8 cellular contexts compared by ENCODE assay signal in genomic region chr13:44576396-44577235, GRCh38. TPM values are rescaled to one million over a fixed set of nuclear protein-coding genes. Genes with fewer than 3 reads are reported as not detected.
A peak's percentile ranks its signal among the peaks of the same experiment; 100 is the strongest.
DNase-seq lines count a peak whose midpoint lies in the region; ATAC-seq and TF ChIP-seq lines count a peak whose summit lies in the region.

No MANE protein-coding gene starts in this region.

- H3K4me1 Mint-ChIP-seq in activated B cell treated with CpG ODN at 0.5 μM for 24 hours, result peaks cover 27% of the 10 kb centered on the region
- H3K4me1 Mint-ChIP-seq in stimulated activated memory B cell treated with anti-CD40 and anti-IgM and Interleukin-4, amounts not matched to agents 10 μg/mL and 1 μg/mL and 100 μg/mL, for 72 hours, result peaks cover 51% of the 10 kb centered on the region

- H3K4me3 ChIP-seq in A673 (ENCODE audit: low read depth, low read length, poor library complexity, severe bottlenecking), result peak overlapping the region; percentile 91
- H3K4me3 ChIP-seq in dorsolateral prefrontal cortex, result peak overlapping the region; percentile 55 to 100 (median 89)
- peak overlapping the region; percentile 75 for H3K4me3 ChIP-seq in mesendoderm (ENCODE audit: low read length)

- peak; percentile 14 for ATAC-seq in GM19043 (IDR thresholded peaks at IDR 0.05; ENCODE audit: low read depth, unreplicated experiment)
- ATAC-seq in HG03196 (IDR thresholded peaks at IDR 0.05; ENCODE audit: unreplicated experiment), result peak; percentile 18
- peak; percentile 7 for ATAC-seq in activated B cell treated with CpG ODN at 0.5 μM for 24 hours (ENCODE audit: low read depth)
- ATAC-seq in stimulated activated memory B cell treated with anti-CD40 and anti-IgM and Interleukin-4, amounts not matched to agents 10 μg/mL and 1 μg/mL and 100 μg/mL, for 72 hours, result peak; percentile 40

- H3K23ac ChIP-seq in mesendoderm (ENCODE audit: low read length), result peak overlapping the region; percentile 94

- peaks cover 25% of the 10 kb centered on the region for H3K79me2 ChIP-seq in mesendoderm (ENCODE audit: control insufficient read depth, insufficient read depth, low read length)

- peak overlapping the region; percentile 90 for H3K27ac Mint-ChIP-seq in activated B cell treated with CpG ODN at 0.5 μM for 24 hours
- H3K27ac Mint-ChIP-seq in stimulated activated memory B cell treated with anti-CD40 and anti-IgM and Interleukin-4, amounts not matched to agents 10 μg/mL and 1 μg/mL and 100 μg/mL, for 72 hours, result peak overlapping the region; percentile 97

- peak overlapping the region; percentile 88 for H3K4me2 ChIP-seq in mesendoderm (ENCODE audit: low read length)

- no TSS peak for BruUV-seq in A673 (replicated peaks; lab: Mats Ljungman, UMichigan)

- H3K27ac ChIP-seq in A673 (ENCODE audit: low read depth, low read length, poor library complexity, severe bottlenecking) (peak overlapping the region; percentile 94), dorsolateral prefrontal cortex (peak overlapping the region; percentile 70 to 99 (median 97)), mesendoderm (ENCODE audit: low read depth, low read length) (peak overlapping the region; percentile 98)

- H3K4me1 ChIP-seq in A673 (ENCODE audit: insufficient read depth, low read length, poor library complexity, severe bottlenecking), result peaks cover 34% of the 10 kb centered on the region
- H3K4me1 ChIP-seq in mesendoderm (ENCODE audit: control insufficient read depth, low read depth, low read length), result peaks cover 11% of the 10 kb centered on the region

- no peaks in the 10 kb centered on the region for H3K9me3 ChIP-seq in A673 (ENCODE audit: low read depth, low read length, poor library complexity, severe bottlenecking)

- H3K9ac ChIP-seq in mesendoderm (ENCODE audit: low read length), result peak overlapping the region; percentile 92

- TF ChIP-seq CTCF in A673 (conservative IDR thresholded peaks at IDR 0.05; ENCODE audit: low read depth, low read length) (no peak), activated B cell treated with CpG ODN at 0.5 μM for 24 hours (IDR thresholded peaks at IDR 0.05) (no peak), dorsolateral prefrontal cortex (IDR thresholded peaks at IDR 0.05 in 54 of 56, conservative IDR thresholded peaks at IDR 0.05 in 2 of 56; ENCODE audit: low read depth in 1 of 56, partially characterized antibody in 56 of 56) (no peak)

- no peak overlapping the region for H4K5ac ChIP-seq in mesendoderm (ENCODE audit: low read length)

- no CpG with 5 or more reads among the region's 109 CpGs for WGBS in mesendoderm (ENCODE audit: extremely low coverage, insufficient coverage, low lambda C conversion rate)

- H3K27me3 Mint-ChIP-seq in activated B cell treated with CpG ODN at 0.5 μM for 24 hours, result peaks cover 3% of the 10 kb centered on the region
- no peaks in the 10 kb centered on the region for H3K27me3 Mint-ChIP-seq in stimulated activated memory B cell treated with anti-CD40 and anti-IgM and Interleukin-4, amounts not matched to agents 10 μg/mL and 1 μg/mL and 100 μg/mL, for 72 hours

- H3K4ac ChIP-seq in mesendoderm (ENCODE audit: low read depth, low read length), result peak overlapping the region; percentile 41

- peaks cover 2% of the 10 kb centered on the region for H3K36me3 Mint-ChIP-seq in activated B cell treated with CpG ODN at 0.5 μM for 24 hours (ENCODE audit: low read depth)
- H3K36me3 Mint-ChIP-seq in stimulated activated memory B cell treated with anti-CD40 and anti-IgM and Interleukin-4, amounts not matched to agents 10 μg/mL and 1 μg/mL and 100 μg/mL, for 72 hours, result peaks cover 20% of the 10 kb centered on the region

- H2AK5ac ChIP-seq in mesendoderm (ENCODE audit: low read length), result no peak overlapping the region

- CTCF ChIA-PET in A673 (lab: Charles Lee), result interaction anchor here (0.5 kb wide), 1 partner anchor 341 kb away, joined by 3 read pairs; no protein-coding TSS in a partner anchor
- CTCF ChIA-PET in activated B cell treated with CpG ODN at 0.5 μM for 24 hours (lab: Charles Lee), result no interaction called here

- H3K36me3 ChIP-seq in A673 (ENCODE audit: insufficient read depth, low read length, poor library complexity, severe bottlenecking) (peaks cover 6% of the 10 kb centered on the region), mesendoderm (ENCODE audit: control insufficient read depth, insufficient read depth, low read length) (no peaks in the 10 kb centered on the region)

- H4K8ac ChIP-seq in mesendoderm (ENCODE audit: low read depth, low read length), result no peak overlapping the region

- peak overlapping the region; percentile 94 for H3K18ac ChIP-seq in mesendoderm (ENCODE audit: low read length)

- intact Hi-C loops in A673 (cut with micrococcal nuclease; ENCODE audit: unreplicated experiment), result loop anchor here (2.0 to 5.0 kb wide), 2 partner anchors 94 to 342 kb away; no protein-coding TSS in a partner anchor
- intact Hi-C loops in activated B cell treated with CpG ODN at 0.5 μM for 24 hours (cut with micrococcal nuclease), result loop anchor here (1.0 to 10.0 kb wide), 18 partner anchors 92 to 1978 kb away; partner anchors contain the start of genes CCDC122, DNAJC15, EPSTI1 and GPALPP1
- intact Hi-C loops in dorsolateral prefrontal cortex (cut with DNase I), result loop anchor here (1.0 to 5.0 kb wide), 5 partner anchors 92 to 766 kb away; partner anchors contain the start of gene TPT1 (in 1 of the 2)

- peak overlapping the region; percentile 95 for H3K56ac ChIP-seq in mesendoderm (ENCODE audit: low read length)

- no peaks in the 10 kb centered on the region for H3K9me3 Mint-ChIP-seq in activated B cell treated with CpG ODN at 0.5 μM for 24 hours
- no peaks in the 10 kb centered on the region for H3K9me3 Mint-ChIP-seq in stimulated activated memory B cell treated with anti-CD40 and anti-IgM and Interleukin-4, amounts not matched to agents 10 μg/mL and 1 μg/mL and 100 μg/mL, for 72 hours

- H2BK5ac ChIP-seq in mesendoderm (ENCODE audit: low read length), result peak overlapping the region; percentile 76

- POLR2A ChIA-PET in A673 (lab: Charles Lee; ENCODE audit: low non-redundant PET), result no interaction called here
- POLR2A ChIA-PET in activated B cell treated with CpG ODN at 0.5 μM for 24 hours (lab: Charles Lee), result interaction anchor here (1.1 kb wide), 1 partner anchor 341 kb away, joined by 4 read pairs; no protein-coding TSS in a partner anchor

- no peak overlapping the region for H2BK15ac ChIP-seq in mesendoderm (replicated peaks; ENCODE audit: low read depth)

- peaks cover 15% of the 10 kb centered on the region for H3K79me1 ChIP-seq in mesendoderm (ENCODE audit: low read length)

- peak overlapping the region; percentile 95 for H3K4me3 Mint-ChIP-seq in activated B cell treated with CpG ODN at 0.5 μM for 24 hours
- H3K4me3 Mint-ChIP-seq in stimulated activated memory B cell treated with anti-CD40 and anti-IgM and Interleukin-4, amounts not matched to agents 10 μg/mL and 1 μg/mL and 100 μg/mL, for 72 hours, result peak overlapping the region; percentile 96

- DNase-seq in A673 (ENCODE audit: low spot score) (peak; percentile 25), activated B cell treated with CpG ODN at 0.5 μM for 24 hours (no peak), dorsolateral prefrontal cortex (peak in 4 of 10 donors; percentile 31 to 59 (median 44)), mesendoderm (no peak), cerebellar nuclear complex (lab: John Stamatoyannopoulos, UW) (no peak)

- H2BK120ac ChIP-seq in mesendoderm (ENCODE audit: low read depth, low read length), result no peak overlapping the region

- H3K27me3 ChIP-seq in A673 (replicated peaks; ENCODE audit: insufficient read depth, low read depth, low read length, poor library complexity) (no peaks in the 10 kb centered on the region), dorsolateral prefrontal cortex (no peaks in the 10 kb centered on the region), mesendoderm (ENCODE audit: insufficient read depth, low read length, poor library complexity) (no peaks in the 10 kb centered on the region)

RNA-seq across cellular contexts. Expression of gene TSC22D1, which starts 0.5 kb away (rescaled TPM):
- total RNA-seq in A673 (2021) (37.2 and 40.4 TPM in 2 replicates), activated B cell treated with CpG ODN at 0.5 μM for 24 hours (10.6 and 18.6 TPM in 2 replicates), dorsolateral prefrontal cortex (100 to 1,000 TPM; 179 to 705 (median 421) TPM)
- polyA plus RNA-seq in mesendoderm (2013, experiment 1 of 2), result 42.9 TPM
- polyA plus RNA-seq in mesendoderm (2013, experiment 2 of 2), result 42.4 TPM
